In genomic region chr10:26755443-26755903, GRCh38 we compare ENCODE assay signal across 9 cellular contexts. TPM values are rescaled to one million over a fixed set of nuclear protein-coding genes. Genes with fewer than 3 reads are reported as not detected.
DNase-seq lines count a peak whose midpoint lies in the region; ATAC-seq and TF ChIP-seq lines count a peak whose summit lies in the region.
"Had no signal": no experiment of that assay in that cellular context is flagged by ENCODE, and none has a peak within 500 bp of the region (broad histone marks: within the 10 kb centered on the region; RNA-seq: fewer than 3 reads in every experiment).

No MANE protein-coding gene starts in this region.

- H3K9me3 Mint-ChIP-seq in activated CD4-positive, alpha-beta T cell treated with anti-CD3 and anti-CD28 coated beads, Interleukin-2, amount 10 ng/mL, durations not matched to agents 7 days and 5 days: no peaks in the 10 kb centered on the region

- ATAC-seq in GM18858 (IDR thresholded peaks at IDR 0.05; ENCODE audit: unreplicated experiment) (peak; percentile 92), HG02623 (IDR thresholded peaks at IDR 0.05; ENCODE audit: unreplicated experiment) (peak; percentile 85)

- no peak overlapping the region for H3K27ac ChIP-seq in colonic mucosa

- intact Hi-C loops in colonic mucosa (cut with DNase I): no loop called here

- no peak for TF ChIP-seq CTCF in epithelial cell of esophagus (IDR thresholded peaks at IDR 0.05; ENCODE audit: insufficient read depth, low read depth, low read length, missing control alignments)
- TF ChIP-seq CTCF in colonic mucosa (IDR thresholded peaks at IDR 0.05): no peak

- no peak overlapping the region for H3K27ac Mint-ChIP-seq in activated CD4-positive, alpha-beta T cell treated with anti-CD3 and anti-CD28 coated beads, Interleukin-2, amount 10 ng/mL, durations not matched to agents 7 days and 5 days

- DNase-seq in NCI-H226: peak; percentile 7
- peak; percentile 74 for DNase-seq in epithelial cell of esophagus (ENCODE audit: low read depth)
- DNase-seq in GDM1 (lab: John Stamatoyannopoulos, UW): no peak
- no peak for DNase-seq in activated CD4-positive, alpha-beta T cell treated with anti-CD3 and anti-CD28 coated beads, Interleukin-2, amount 10 ng/mL, durations not matched to agents 7 days and 5 days
- no peak for DNase-seq in stimulated activated CD4-positive, alpha-beta T cell treated with anti-CD3 and anti-CD28 coated beads, Interleukin-12 subunit alpha, Interleukin-12 subunit beta, amount 100 ng/mL, for 4 hours
- no peak for DNase-seq in colonic mucosa

- no peak overlapping the region for H3K4me3 Mint-ChIP-seq in activated CD4-positive, alpha-beta T cell treated with anti-CD3 and anti-CD28 coated beads, Interleukin-2, amount 10 ng/mL, durations not matched to agents 7 days and 5 days

- H3K4me1 Mint-ChIP-seq in activated CD4-positive, alpha-beta T cell treated with anti-CD3 and anti-CD28 coated beads, Interleukin-2, amount 10 ng/mL, durations not matched to agents 7 days and 5 days: peaks cover 8% of the 10 kb centered on the region

- no peaks in the 10 kb centered on the region for H3K4me1 ChIP-seq in colonic mucosa

- no peaks in the 10 kb centered on the region for H3K27me3 ChIP-seq in colonic mucosa

- no peaks in the 10 kb centered on the region for H3K36me3 ChIP-seq in colonic mucosa

- peaks cover 26% of the 10 kb centered on the region for H3K36me3 Mint-ChIP-seq in activated CD4-positive, alpha-beta T cell treated with anti-CD3 and anti-CD28 coated beads, Interleukin-2, amount 10 ng/mL, durations not matched to agents 7 days and 5 days (ENCODE audit: low read depth)

- no peaks in the 10 kb centered on the region for H3K27me3 Mint-ChIP-seq in activated CD4-positive, alpha-beta T cell treated with anti-CD3 and anti-CD28 coated beads, Interleukin-2, amount 10 ng/mL, durations not matched to agents 7 days and 5 days

- no peaks in the 10 kb centered on the region for H3K9me3 ChIP-seq in colonic mucosa

- POLR2A ChIA-PET in activated CD4-positive, alpha-beta T cell treated with anti-CD3 and anti-CD28 coated beads, Interleukin-2, amount 10 ng/mL, durations not matched to agents 7 days and 5 days (lab: Charles Lee): interaction anchor here (0.6 kb wide), 1 partner anchor 10 kb away, joined by 5 read pairs; no protein-coding TSS in a partner anchor

- CTCF ChIA-PET in activated CD4-positive, alpha-beta T cell treated with anti-CD3 and anti-CD28 coated beads, Interleukin-2, amount 10 ng/mL, durations not matched to agents 7 days and 5 days (lab: Charles Lee): interaction anchor here (1.2 kb wide), 1 partner anchor 101 kb away, joined by 3 read pairs; no protein-coding TSS in a partner anchor

- H3K9ac ChIP-seq in colonic mucosa (ENCODE audit: low read depth in 2 of 2, low read length in 2 of 2): no peak overlapping the region

- H3K4me3 ChIP-seq in epithelial cell of esophagus (ENCODE audit: low read length) (no peak overlapping the region), colonic mucosa (no peak overlapping the region)
- H3K4me3 ChIP-seq: skin epidermis had no signal

RNA-seq across cellular contexts. Expression of gene PDSS1, which starts 58.0 kb away (rescaled TPM):
- 10 to 100 TPM; 13.7 to 17.6 TPM for total RNA-seq in activated CD4-positive, alpha-beta T cell treated with anti-CD3 and anti-CD28 coated beads, Interleukin-2, amount 10 ng/mL, durations not matched to agents 7 days and 5 days
- total RNA-seq in colonic mucosa: 10 to 100 TPM; 20.6 to 35.5 TPM

Comparison
In these comparisons a context has a peak if more than half of its experiments do, and no peak if none do; other contexts are left out.
1. DNase-seq: peak in NCI-H226 (single experiment) and epithelial cell of esophagus (single experiment); none in GDM1 (single experiment), activated CD4-positive, alpha-beta T cell treated with anti-CD3 and anti-CD28 coated beads, Interleukin-2, amount 10 ng/mL, durations not matched to agents 7 days and 5 days (single experiment), stimulated activated CD4-positive, alpha-beta T cell treated with anti-CD3 and anti-CD28 coated beads, Interleukin-12 subunit alpha, Interleukin-12 subunit beta, amount 100 ng/mL, for 4 hours (single experiment) and colonic mucosa (single experiment).